In the genomic region with DNA sequence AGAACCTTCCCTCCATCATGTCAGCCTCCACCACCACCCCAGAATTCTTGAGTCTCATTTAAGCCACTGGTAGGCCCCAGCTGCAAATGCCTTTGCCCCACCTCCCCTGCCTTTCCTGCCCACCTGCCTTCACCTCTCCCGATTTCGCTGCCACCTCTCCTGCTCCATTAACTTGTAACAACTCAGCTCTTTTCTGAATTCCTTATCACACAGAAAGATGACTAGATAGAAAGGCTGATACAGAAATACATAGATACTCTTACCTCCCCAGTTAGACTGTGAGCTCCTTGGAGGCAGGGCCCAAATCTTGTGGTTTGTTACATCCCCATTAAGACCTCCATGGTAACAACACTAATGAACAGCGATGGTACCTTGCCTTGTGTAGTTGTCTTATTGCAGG, we compare ENCODE assay signal across 36 cellular contexts.
"Had no signal": no experiment of that assay in that cellular context is flagged by ENCODE, and none has a peak within 500 bp of the region (broad histone marks: within the 10 kb centered on the region; RNA-seq: fewer than 3 reads in every experiment).

No MANE protein-coding gene starts in this region.

- H3K27me3 Mint-ChIP-seq: activated CD4-positive, alpha-beta T cell treated with anti-CD3 and anti-CD28 coated beads for 36 hours; activated CD4-positive, alpha-beta T cell treated with anti-CD3 and anti-CD28 coated beads, Interleukin-2, amount 10 ng/mL, durations not matched to agents 24 days and 14 days; activated CD8-positive, alpha-beta memory T cell treated with anti-CD3 and anti-CD28 coated beads, Interleukin-2, amount 10 ng/mL, durations not matched to agents 7 days and 5 days; activated naive CD4-positive, alpha-beta T cell treated with anti-CD3 and anti-CD28 coated beads, Interleukin-2, amount 50 U/mL, for 24 hours; activated naive CD8-positive, alpha-beta T cell treated with anti-CD3 and anti-CD28 coated beads for 36 hours; activated naive CD8-positive, alpha-beta T cell treated with anti-CD3 and anti-CD28 coated beads, Interleukin-2, amount 50 U/mL, for 24 hours had no signal

- H3K4me3 ChIP-seq: adrenal gland, body of pancreas, esophagus muscularis mucosa, gastrocnemius medialis had no signal

- H3K27me3 ChIP-seq: adrenal gland, body of pancreas, esophagus muscularis mucosa, foreskin keratinocyte, gastrocnemius medialis had no signal

- ATAC-seq: activated CD4-positive, alpha-beta T cell treated with anti-CD3 and anti-CD28 coated beads for 36 hours; activated CD8-positive, alpha-beta memory T cell treated with anti-CD3 and anti-CD28 coated beads, Interleukin-2, amount 10 ng/mL, durations not matched to agents 7 days and 5 days; activated CD8-positive, alpha-beta T cell treated with anti-CD3 and anti-CD28 coated beads, Interleukin-2, amount 10 ng/mL, durations not matched to agents 7 days and 5 days; activated naive CD8-positive, alpha-beta T cell treated with anti-CD3 and anti-CD28 coated beads, Interleukin-2, amount 50 U/mL, for 24 hours; body of pancreas; effector memory CD8-positive, alpha-beta T cell; foreskin keratinocyte; gastrocnemius medialis; T-helper 17 cell had no signal

- H3K4me1 Mint-ChIP-seq: activated CD4-positive, alpha-beta T cell treated with anti-CD3 and anti-CD28 coated beads for 36 hours; activated CD4-positive, alpha-beta T cell treated with anti-CD3 and anti-CD28 coated beads, Interleukin-2, amount 10 ng/mL, durations not matched to agents 24 days and 14 days; activated CD8-positive, alpha-beta memory T cell treated with anti-CD3 and anti-CD28 coated beads, Interleukin-2, amount 10 ng/mL, durations not matched to agents 7 days and 5 days; activated naive CD4-positive, alpha-beta T cell treated with anti-CD3 and anti-CD28 coated beads, Interleukin-2, amount 50 U/mL, for 24 hours; activated naive CD8-positive, alpha-beta T cell treated with anti-CD3 and anti-CD28 coated beads for 36 hours; activated naive CD8-positive, alpha-beta T cell treated with anti-CD3 and anti-CD28 coated beads, Interleukin-2, amount 50 U/mL, for 24 hours; T-helper 17 cell had no signal

- H3K9me3 ChIP-seq: adrenal gland, body of pancreas, esophagus muscularis mucosa, gastrocnemius medialis had no signal

- H3K27ac Mint-ChIP-seq: activated CD4-positive, alpha-beta memory T cell treated with anti-CD3 and anti-CD28 coated beads for 36 hours; activated CD4-positive, alpha-beta T cell treated with anti-CD3 and anti-CD28 coated beads for 36 hours; activated CD4-positive, alpha-beta T cell treated with anti-CD3 and anti-CD28 coated beads, Interleukin-2, amount 10 ng/mL, durations not matched to agents 24 days and 14 days; activated CD8-positive, alpha-beta memory T cell treated with anti-CD3 and anti-CD28 coated beads, Interleukin-2, amount 10 ng/mL, durations not matched to agents 7 days and 5 days; activated CD8-positive, alpha-beta T cell treated with anti-CD3 and anti-CD28 coated beads, Interleukin-2, amount 10 ng/mL, durations not matched to agents 7 days and 5 days; activated naive CD4-positive, alpha-beta T cell treated with anti-CD3 and anti-CD28 coated beads for 36 hours; activated naive CD4-positive, alpha-beta T cell treated with anti-CD3 and anti-CD28 coated beads, Interleukin-2, amount 50 U/mL, for 24 hours; activated naive CD8-positive, alpha-beta T cell treated with anti-CD3 and anti-CD28 coated beads for 36 hours; activated naive CD8-positive, alpha-beta T cell treated with anti-CD3 and anti-CD28 coated beads, Interleukin-2, amount 50 U/mL, for 24 hours; activated T-helper 1 cell treated with anti-CD3 and anti-CD28 coated beads, Interleukin-12 subunit alpha, Interleukin-12 subunit beta, Interleukin-2, Interleukin-4 antibody, amounts not matched to agents 30 ng/mL and 10 ng/mL and 1 ng/mL, durations not matched to agents 14 hours and 24 hours and 36 hours; activated T-helper 2 cell treated with anti-CD3 and anti-CD28 coated beads, Interferon-gamma antibody, Interleukin-2, Interleukin-4, amounts not matched to agents 10 μg/mL and 5 μg/mL and 100 μg/mL, durations not matched to agents 14 hours and 24 hours and 36 hours; T-helper 17 cell; T-helper 2 cell treated with Interferon-gamma antibody and Interleukin-4, amounts not matched to agents 5 μg/mL and 100 μg/mL, for 36 hours had no signal

- H3K4me3 Mint-ChIP-seq: activated CD4-positive, alpha-beta memory T cell treated with anti-CD3 and anti-CD28 coated beads for 36 hours; activated CD4-positive, alpha-beta T cell treated with anti-CD3 and anti-CD28 coated beads for 36 hours; activated CD4-positive, alpha-beta T cell treated with anti-CD3 and anti-CD28 coated beads, Interleukin-2, amount 10 ng/mL, durations not matched to agents 24 days and 14 days; activated CD8-positive, alpha-beta memory T cell treated with anti-CD3 and anti-CD28 coated beads, Interleukin-2, amount 10 ng/mL, durations not matched to agents 7 days and 5 days; activated CD8-positive, alpha-beta T cell treated with anti-CD3 and anti-CD28 coated beads, Interleukin-2, amount 10 ng/mL, durations not matched to agents 7 days and 5 days; activated naive CD4-positive, alpha-beta T cell treated with anti-CD3 and anti-CD28 coated beads for 36 hours; activated naive CD4-positive, alpha-beta T cell treated with anti-CD3 and anti-CD28 coated beads, Interleukin-2, amount 50 U/mL, for 24 hours; activated naive CD8-positive, alpha-beta T cell treated with anti-CD3 and anti-CD28 coated beads for 36 hours; activated naive CD8-positive, alpha-beta T cell treated with anti-CD3 and anti-CD28 coated beads, Interleukin-2, amount 50 U/mL, for 24 hours; activated T-helper 1 cell treated with anti-CD3 and anti-CD28 coated beads, Interleukin-12 subunit alpha, Interleukin-12 subunit beta, Interleukin-2, Interleukin-4 antibody, amounts not matched to agents 30 ng/mL and 10 ng/mL and 1 ng/mL, durations not matched to agents 14 hours and 24 hours and 36 hours; effector memory CD8-positive, alpha-beta T cell; T-helper 17 cell; T-helper 2 cell treated with Interferon-gamma antibody and Interleukin-4, amounts not matched to agents 5 μg/mL and 100 μg/mL, for 36 hours had no signal

- DNase-seq: activated CD4-positive, alpha-beta memory T cell treated with anti-CD3 and anti-CD28 coated beads for 36 hours; activated CD4-positive, alpha-beta T cell treated with anti-CD3 and anti-CD28 coated beads for 36 hours; activated CD4-positive, alpha-beta T cell treated with anti-CD3 and anti-CD28 coated beads, Interleukin-2, amount 10 ng/mL, durations not matched to agents 24 days and 14 days; activated CD4-positive, CD25-positive, alpha-beta regulatory T cell; activated CD4-positive, CD25-positive, alpha-beta regulatory T cell treated with anti-CD3 and anti-CD28 coated beads, Interleukin-2, amount 50 U/mL, for 72 hours; activated CD8-positive, alpha-beta memory T cell treated with anti-CD3 and anti-CD28 coated beads, Interleukin-2, amount 10 ng/mL, durations not matched to agents 7 days and 5 days; activated CD8-positive, alpha-beta memory T cell treated with anti-CD3 and anti-CD28 coated beads, Interleukin-2, amount 50 U/mL, for 4 hours; activated CD8-positive, alpha-beta T cell treated with anti-CD3 and anti-CD28 coated beads, Interleukin-2, amount 10 ng/mL, durations not matched to agents 7 days and 5 days; activated effector memory CD4-positive, alpha-beta T cell treated with anti-CD3 and anti-CD28 coated beads, Interleukin-2, amount 50 U/mL, for 16 hours; activated naive CD4-positive, alpha-beta T cell treated with anti-CD3 and anti-CD28 coated beads for 36 hours; activated naive CD8-positive, alpha-beta T cell treated with anti-CD3 and anti-CD28 coated beads for 36 hours; activated naive CD8-positive, alpha-beta T cell treated with anti-CD3 and anti-CD28 coated beads, Interleukin-2, amount 50 U/mL, for 24 hours; activated T-cell treated with anti-CD3 and anti-CD28 coated beads, Interleukin-2, amount 50 U/mL, for 1 hour; activated T-cell treated with anti-CD3 and anti-CD28 coated beads, Interleukin-2, amount 50 U/mL, for 48 hours; adrenal gland; amygdala; aorta; body of pancreas; caudate nucleus; cortex of kidney; dermis blood vessel endothelial cell; effector CD4-positive, alpha-beta T cell; effector memory CD8-positive, alpha-beta T cell; erythroblast; foreskin keratinocyte; gastrocnemius medialis; glutamatergic neuron; T-helper 1 cell; T-helper 17 cell; T1000; WERI-Rb-1 had no signal

- H3K36me3 Mint-ChIP-seq: activated CD4-positive, alpha-beta memory T cell treated with anti-CD3 and anti-CD28 coated beads for 36 hours; activated CD8-positive, alpha-beta memory T cell treated with anti-CD3 and anti-CD28 coated beads, Interleukin-2, amount 10 ng/mL, durations not matched to agents 7 days and 5 days; activated naive CD4-positive, alpha-beta T cell treated with anti-CD3 and anti-CD28 coated beads, Interleukin-2, amount 50 U/mL, for 24 hours had no signal

- H3K36me3 ChIP-seq: adrenal gland, esophagus muscularis mucosa, gastrocnemius medialis had no signal

- H3K9me3 Mint-ChIP-seq: activated CD4-positive, alpha-beta T cell treated with anti-CD3 and anti-CD28 coated beads, Interleukin-2, amount 10 ng/mL, durations not matched to agents 24 days and 14 days; activated naive CD4-positive, alpha-beta T cell treated with anti-CD3 and anti-CD28 coated beads, Interleukin-2, amount 50 U/mL, for 24 hours; activated T-helper 1 cell treated with anti-CD3 and anti-CD28 coated beads, Interleukin-12 subunit alpha, Interleukin-12 subunit beta, Interleukin-2, Interleukin-4 antibody, amounts not matched to agents 30 ng/mL and 10 ng/mL and 1 ng/mL, durations not matched to agents 14 hours and 24 hours and 36 hours; activated T-helper 2 cell treated with anti-CD3 and anti-CD28 coated beads, Interferon-gamma antibody, Interleukin-2, Interleukin-4, amounts not matched to agents 10 μg/mL and 5 μg/mL and 100 μg/mL, durations not matched to agents 14 hours and 24 hours and 36 hours; T-helper 2 cell treated with Interferon-gamma antibody and Interleukin-4, amounts not matched to agents 5 μg/mL and 100 μg/mL, for 36 hours had no signal

- H3K27ac ChIP-seq: adrenal gland, body of pancreas, esophagus muscularis mucosa, foreskin keratinocyte, gastrocnemius medialis, WERI-Rb-1 had no signal
